In genomic region chr7:117124585-117125220, GRCh38 we compare ENCODE assay signal across 3 cellular contexts.
A peak's percentile ranks its signal among the peaks of the same experiment; 100 is the strongest.
TF ChIP-seq lines count a peak whose summit lies in the region.

No MANE protein-coding gene starts in this region.

TF ChIP-seq in SK-N-SH, 30 proteins besides CTCF, POLR2A, EP300 and RAD21 (continues in another document):
- TF ChIP-seq MXI1 (IDR thresholded peaks at IDR 0.05; ENCODE audit: low read depth, low read length) = peak; percentile 73; the same call in 1 of the 2 replicates
- TF ChIP-seq USF2 (IDR thresholded peaks at IDR 0.05; ENCODE audit: borderline replicate concordance, low read depth, low read length) = no peak
- no peak for TF ChIP-seq USF1 (IDR thresholded peaks at IDR 0.05; ENCODE audit: borderline replicate concordance, low read depth)
- no peak; the same call in 1 of the 2 replicates for TF ChIP-seq FOXM1 (IDR thresholded peaks at IDR 0.05; ENCODE audit: low read depth)
- peak; percentile 73; the same call in 1 of the 2 replicates for TF ChIP-seq POLR2AphosphoS5 (IDR thresholded peaks at IDR 0.05; ENCODE audit: low read depth, low read length)
- TF ChIP-seq REST (IDR thresholded peaks at IDR 0.05; ENCODE audit: low read depth, low read length) = peak; percentile 69
- TF ChIP-seq RCOR1 (IDR thresholded peaks at IDR 0.05; ENCODE audit: low read length) = no peak
- TF ChIP-seq EZH2phosphoT487 (IDR thresholded peaks at IDR 0.05; ENCODE audit: borderline replicate concordance, low read depth) = no peak
- TF ChIP-seq TAF1 (IDR thresholded peaks at IDR 0.05; ENCODE audit: borderline replicate concordance, low read depth, low read length) = no peak
- TF ChIP-seq FOSL2 (IDR thresholded peaks at IDR 0.05; ENCODE audit: borderline replicate concordance, low read depth) = peak; percentile 85
- TF ChIP-seq YY1 (IDR thresholded peaks at IDR 0.05; ENCODE audit: low read depth) = no peak; the same call in 1 of the 2 replicates
- TF ChIP-seq RFX5 (IDR thresholded peaks at IDR 0.05; ENCODE audit: low read length) = no peak
- TF ChIP-seq TCF12 (IDR thresholded peaks at IDR 0.05) = peak; percentile 92
- peak; percentile 91 for TF ChIP-seq TEAD4 (IDR thresholded peaks at IDR 0.05; ENCODE audit: borderline replicate concordance, insufficient read depth)
- TF ChIP-seq JUND (IDR thresholded peaks at IDR 0.05) = peak; percentile 91
- no peak for TF ChIP-seq GABPA (IDR thresholded peaks at IDR 0.05; ENCODE audit: low read depth)

TF ChIP-seq in K562, 482 proteins besides CTCF, POLR2A, EP300 and RAD21 (continued from another document and continues in another):
- TF ChIP-seq TAL1 (IDR thresholded peaks at IDR 0.05) (peak; percentile 43; the same call in 1 of the 2 replicates), TFAP4 (CRISPR knock-in tag; IDR thresholded peaks at IDR 0.05; ENCODE audit: borderline replicate concordance) (no peak; the same call in 1 of the 2 replicates), C11orf30 (IDR thresholded peaks at IDR 0.05; ENCODE audit: low read depth) (peak; percentile 92), SMARCC2 (IDR thresholded peaks at IDR 0.05; ENCODE audit: low read depth) (peak; percentile 78; the same call in 1 of the 2 replicates), RBM25 (IDR thresholded peaks at IDR 0.05; ENCODE audit: low read depth, low read length, severe bottlenecking) (no peak), GTF2E2 (tag; IDR thresholded peaks at IDR 0.05) (no peak), PBX2 (CRISPR knock-in tag; IDR thresholded peaks at IDR 0.05; ENCODE audit: low read depth) (no peak), PBX2 (tag; conservative IDR thresholded peaks at IDR 0.05; ENCODE audit: low read depth) (peak; percentile 78; the same call in 1 of the 2 replicates), MLLT1 (IDR thresholded peaks at IDR 0.05) (peak in 1 of 2 experiments; percentile 90; a peak in 2 of 4 replicates), NEUROD1 (IDR thresholded peaks at IDR 0.05; ENCODE audit: borderline replicate concordance, low read depth, low read length, partially characterized antibody) (peak; percentile 34), PKNOX1 (IDR thresholded peaks at IDR 0.05) (peak; percentile 93), ATF1 (CRISPR knock-in tag; IDR thresholded peaks at IDR 0.05) (no peak), ATF1 (tag; IDR thresholded peaks at IDR 0.05) (peak; percentile 66), NFE2 (IDR thresholded peaks at IDR 0.05; ENCODE audit: low read depth) (peak; percentile 46; the same call in 1 of the 2 replicates), ZNF639 (CRISPR knock-in tag; conservative IDR thresholded peaks at IDR 0.05 in 1 of 2, IDR thresholded peaks at IDR 0.05 in 1 of 2) (peak in 1 of 2 experiments; percentile 23; a peak in 1 of 4 replicates), ETV5 (CRISPR knock-in tag; IDR thresholded peaks at IDR 0.05; ENCODE audit: low read depth) (peak; percentile 61; the same call in 1 of the 2 replicates), MTA1 (IDR thresholded peaks at IDR 0.05; ENCODE audit: borderline replicate concordance) (no peak)

TF ChIP-seq in HepG2, 621 proteins besides CTCF, POLR2A, EP300 and RAD21 (continues in another document):
- no peak for TF ChIP-seq CBX2 (IDR thresholded peaks at IDR 0.05; ENCODE audit: low read depth, low read length)
- no peak for TF ChIP-seq CBX2 (CRISPR knock-in tag; IDR thresholded peaks at IDR 0.05; ENCODE audit: low read depth)
- TF ChIP-seq ISL2 (CRISPR knock-in tag; IDR thresholded peaks at IDR 0.05) = peak; percentile 75
- TF ChIP-seq ZNF383 (CRISPR knock-in tag; IDR thresholded peaks at IDR 0.05; ENCODE audit: borderline replicate concordance) = no peak
- no peak for TF ChIP-seq PHF20 (CRISPR knock-in tag; IDR thresholded peaks at IDR 0.05)
- no peak for TF ChIP-seq KLF12 (CRISPR knock-in tag; IDR thresholded peaks at IDR 0.05; ENCODE audit: borderline replicate concordance)
- TF ChIP-seq CHCHD3 (CRISPR knock-in tag; IDR thresholded peaks at IDR 0.05) = no peak
- no peak for TF ChIP-seq PCBP1 (IDR thresholded peaks at IDR 0.05; ENCODE audit: borderline replicate concordance, low read depth, low read length)
- TF ChIP-seq STAG1 (CRISPR knock-in tag; IDR thresholded peaks at IDR 0.05) = no peak
- TF ChIP-seq PAX8 (CRISPR knock-in tag; IDR thresholded peaks at IDR 0.05; ENCODE audit: borderline replicate concordance) = no peak
- no peak for TF ChIP-seq SOX13 (IDR thresholded peaks at IDR 0.05)
- TF ChIP-seq SOX13 (CRISPR knock-in tag; conservative IDR thresholded peaks at IDR 0.05 in 1 of 2, IDR thresholded peaks at IDR 0.05 in 1 of 2) = peak in 1 of 2 experiments; percentile 65; a peak in 1 of 4 replicates
- no peak for TF ChIP-seq GMEB2 (CRISPR knock-in tag; IDR thresholded peaks at IDR 0.05; ENCODE audit: low read depth)
- no peak for TF ChIP-seq ZNF142 (CRISPR knock-in tag; IDR thresholded peaks at IDR 0.05)
- peak; percentile 67; the same call in 1 of the 2 replicates for TF ChIP-seq THRA (CRISPR knock-in tag; IDR thresholded peaks at IDR 0.05; ENCODE audit: borderline replicate concordance)
- no peak for TF ChIP-seq USF2 (IDR thresholded peaks at IDR 0.05; ENCODE audit: low read depth, low read length)
- TF ChIP-seq USF2 (CRISPR knock-in tag; IDR thresholded peaks at IDR 0.05; ENCODE audit: borderline replicate concordance) = no peak
- TF ChIP-seq ZHX1 (CRISPR knock-in tag; IDR thresholded peaks at IDR 0.05; ENCODE audit: low read depth) = peak; percentile 76; the same call in 1 of the 2 replicates
- TF ChIP-seq IRF1 (CRISPR knock-in tag; IDR thresholded peaks at IDR 0.05; ENCODE audit: low read depth) = no peak
- TF ChIP-seq HMG20B (CRISPR knock-in tag; conservative IDR thresholded peaks at IDR 0.05) = 0 out of 2 replicates have a peak, but pooled peaks have one; percentile 51
- peak; percentile 95 for TF ChIP-seq NR2F2 (IDR thresholded peaks at IDR 0.05; ENCODE audit: borderline replicate concordance, low read depth)
- TF ChIP-seq ZBTB42 (CRISPR knock-in tag; IDR thresholded peaks at IDR 0.05) = 0 out of 2 replicates have a peak, but pooled peaks have one; percentile 87
- peak; percentile 49; the same call in 1 of the 2 replicates for TF ChIP-seq ZSCAN5A (CRISPR knock-in tag; IDR thresholded peaks at IDR 0.05; ENCODE audit: borderline replicate concordance)
- TF ChIP-seq ATF5 (CRISPR knock-in tag; IDR thresholded peaks at IDR 0.05; ENCODE audit: low read depth) = no peak
- TF ChIP-seq ZNF451 (CRISPR knock-in tag; IDR thresholded peaks at IDR 0.05) = no peak
- TF ChIP-seq AGO2 (optimal IDR thresholded peaks at IDR 0.05; ENCODE audit: low read depth, low read length) = no peak
- no peak for TF ChIP-seq ZBTB3 (CRISPR knock-in tag; IDR thresholded peaks at IDR 0.05; ENCODE audit: borderline replicate concordance, low read depth)
